8 cellular contexts compared by ENCODE assay signal in genomic region chr15:44102675-44103254, GRCh38.
DNase-seq lines count a peak whose midpoint lies in the region; ATAC-seq and TF ChIP-seq lines count a peak whose summit lies in the region.

No MANE protein-coding gene starts in this region.

- no peak overlapping the region for H3K4me3 ChIP-seq in PC-9
- no peak overlapping the region for H3K4me3 ChIP-seq in MM.1S (ENCODE audit: low read length)

- POLR2A ChIA-PET in PC-9 (lab: Charles Lee; ENCODE audit: unreplicated experiment), result interaction anchor here (0.5 to 1.1 kb wide), 8 partner anchors 18 to 325 kb away, joined by 3 to 10 read pairs (median 4); no protein-coding TSS in a partner anchor

- intact Hi-C loops in PC-9 (cut with micrococcal nuclease; ENCODE audit: unreplicated experiment), result loop anchor here (2.0 to 10.0 kb wide), 2 partner anchors 54 to 92 kb away; partner anchors contain the start of gene FRMD5

- H3K79me2 ChIP-seq in PC-9 (ENCODE audit: low read depth) (no peaks in the 10 kb centered on the region), MM.1S (ENCODE audit: low read length) (no peaks in the 10 kb centered on the region)

- no peak overlapping the region for H3K9ac ChIP-seq in MM.1S (ENCODE audit: low read length)

- CTCF ChIA-PET in PC-9 (lab: Charles Lee), result no interaction called here

- BruUV-seq in PC-9 (replicated peaks; lab: Mats Ljungman, UMichigan), result no TSS peak

- H3K9me3 ChIP-seq in PC-9 (ENCODE audit: insufficient read depth, low read depth) (no peaks in the 10 kb centered on the region; the same call in 1 of the 2 replicates), MM.1S (replicated peaks; ENCODE audit: insufficient read depth, low read length) (no peaks in the 10 kb centered on the region)

- H3K4me1 ChIP-seq in PC-9 (replicated peaks; ENCODE audit: insufficient read depth), result peaks cover 32% of the 10 kb centered on the region
- no peaks in the 10 kb centered on the region for H3K4me1 ChIP-seq in MM.1S (ENCODE audit: low read length)

- TF ChIP-seq CTCF in PC-9 (conservative IDR thresholded peaks at IDR 0.05), result no peak
- no peak for TF ChIP-seq CTCF in MM.1S (IDR thresholded peaks at IDR 0.05; ENCODE audit: low read length)

- peaks cover 25% of the 10 kb centered on the region for H3F3A ChIP-seq in PC-9 (ENCODE audit: insufficient read depth, low read depth)
- H3F3A ChIP-seq in MM.1S (ENCODE audit: insufficient read depth, low read length), result no peaks in the 10 kb centered on the region

- DNase-seq in EL (peak; percentile 97), PC-9 (peak; percentile 43 to 89), fibroblast of peridontal ligament (ENCODE audit: extremely low read depth) (peak; percentile 98), occipital lobe (lab: John Stamatoyannopoulos, UW) (peak; percentile 57), MM.1S (no peak)
- DNase-seq in stimulated activated CD4-positive, alpha-beta T cell treated with anti-CD3 and anti-CD28 coated beads, Interleukin-15, amount 100 ng/mL, for 24 hours, result no peak
- no peak for DNase-seq in activated naive CD4-positive, alpha-beta T cell treated with anti-CD3 and anti-CD28 coated beads, Interleukin-2, amount 50 U/mL, for 16 hours

- no peak overlapping the region for H2AFZ ChIP-seq in PC-9
- no peak overlapping the region for H2AFZ ChIP-seq in MM.1S (ENCODE audit: low read length)

- H4K20me1 ChIP-seq in PC-9 (ENCODE audit: insufficient read depth) (no peaks in the 10 kb centered on the region), MM.1S (ENCODE audit: insufficient read depth, low read length) (no peaks in the 10 kb centered on the region)

- ATAC-seq in HG03571 (IDR thresholded peaks at IDR 0.05; ENCODE audit: unreplicated experiment), result no peak

- H3K36me3 ChIP-seq in PC-9 (ENCODE audit: low read depth) (no peaks in the 10 kb centered on the region), MM.1S (replicated peaks; ENCODE audit: insufficient read depth, low read length) (no peaks in the 10 kb centered on the region)

- H3K4me2 ChIP-seq in PC-9 (peak overlapping the region; percentile 55), MM.1S (ENCODE audit: low read depth, low read length) (no peak overlapping the region)

- no peaks in the 10 kb centered on the region for H3K9me2 ChIP-seq in PC-9 (ENCODE audit: insufficient read depth)
- H3K9me2 ChIP-seq in MM.1S (replicated peaks; ENCODE audit: insufficient read depth, low read length), result no peaks in the 10 kb centered on the region

- peak overlapping the region; percentile 78 for H3K27ac ChIP-seq in PC-9
- H3K27ac ChIP-seq in MM.1S (ENCODE audit: low read length), result no peak overlapping the region

- H3K27me3 ChIP-seq in PC-9 (ENCODE audit: insufficient read depth, low read depth), result no peaks in the 10 kb centered on the region
- no peaks in the 10 kb centered on the region for H3K27me3 ChIP-seq in MM.1S (replicated peaks; ENCODE audit: insufficient read depth, low read length)

Comparison
In these comparisons a context has a peak if more than half of its experiments do, and no peak if none do; other contexts are left out.
1. DNase-seq: peak in EL (single experiment), PC-9 (2 of 2), fibroblast of peridontal ligament (single experiment) and occipital lobe (single experiment); none in stimulated activated CD4-positive, alpha-beta T cell treated with anti-CD3 and anti-CD28 coated beads, Interleukin-15, amount 100 ng/mL, for 24 hours (single experiment), MM.1S (single experiment) and activated naive CD4-positive, alpha-beta T cell treated with anti-CD3 and anti-CD28 coated beads, Interleukin-2, amount 50 U/mL, for 16 hours (single experiment).